ENCODE assay signal across 11 cellular contexts in the genomic region with DNA sequence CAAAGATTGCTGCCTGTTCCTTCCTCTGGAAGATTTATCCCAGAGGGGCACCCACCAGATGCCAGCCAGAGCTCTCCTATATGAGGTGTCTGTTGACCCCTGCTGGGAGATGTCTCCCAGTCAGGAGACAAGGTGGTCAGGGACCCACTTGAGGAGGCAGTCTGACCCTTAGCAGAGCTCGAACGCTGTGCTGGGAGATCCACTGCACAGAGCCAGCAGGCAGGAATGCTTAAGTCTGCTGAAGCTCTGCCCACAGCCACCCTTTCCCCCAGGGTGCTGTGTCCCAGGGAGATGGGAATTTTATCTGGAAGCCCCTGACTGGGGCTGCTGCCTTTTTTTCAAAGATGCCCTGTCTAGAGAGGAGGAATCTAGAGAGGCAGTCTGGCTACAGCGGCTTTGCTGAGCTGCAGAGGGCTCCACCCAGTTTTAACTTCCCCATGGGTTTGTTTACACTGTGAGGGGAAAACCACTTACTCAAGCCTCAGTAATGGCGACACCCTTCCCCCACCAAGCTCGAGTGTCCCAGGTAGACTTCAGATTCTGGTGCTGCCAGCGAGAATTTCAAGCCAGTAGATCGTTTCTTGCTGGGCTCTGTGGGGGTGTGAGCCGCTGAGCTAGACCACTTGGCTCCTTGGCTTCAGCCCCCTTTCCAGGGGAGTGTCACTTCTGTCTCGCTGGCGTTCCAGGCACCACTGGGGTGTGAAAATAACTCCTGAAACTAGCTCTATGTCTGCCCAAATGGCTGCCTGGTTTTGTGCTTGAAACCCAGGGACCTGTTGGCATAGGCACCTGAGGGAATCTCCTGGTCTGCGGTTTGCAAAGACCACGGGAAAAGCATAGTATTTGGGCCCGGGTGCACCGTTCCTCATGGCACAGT. TPM values are rescaled to one million over a fixed set of nuclear protein-coding genes. Genes with fewer than 3 reads are reported as not detected.
DNase-seq lines count a peak whose midpoint lies in the region; ATAC-seq and TF ChIP-seq lines count a peak whose summit lies in the region.
"Had no signal": no experiment of that assay in that cellular context is flagged by ENCODE, and none has a peak within 500 bp of the region (broad histone marks: within the 10 kb centered on the region; RNA-seq: fewer than 3 reads in every experiment).

No MANE protein-coding gene starts in this region.

- peak overlapping the region; percentile 39 for H3K4ac ChIP-seq in IMR-90 (ENCODE audit: low read depth, low read length)

- H3K27ac ChIP-seq in IMR-90 (ENCODE audit: insufficient read depth, low read length) = no peak overlapping the region
- H3K27ac ChIP-seq in endodermal cell (ENCODE audit: low read depth, low read length) = no peak overlapping the region

- H3K36me3 ChIP-seq in IMR-90 (ENCODE audit: control insufficient read depth, insufficient read depth, low read length) = no peaks in the 10 kb centered on the region
- H3K36me3 ChIP-seq in endodermal cell (ENCODE audit: control insufficient read depth, insufficient read depth, low read length) = no peaks in the 10 kb centered on the region

- no peak overlapping the region for H3K9ac ChIP-seq in IMR-90 (ENCODE audit: low read depth, low read length)
- H3K9ac ChIP-seq in endodermal cell (ENCODE audit: extremely low read depth, low read length, poor library complexity, severe bottlenecking) = no peak overlapping the region

- TF ChIP-seq POLR2A in IMR-90 (IDR thresholded peaks at IDR 0.05; ENCODE audit: low read depth, low read length) = no peak

- dilution Hi-C loops in IMR-90 (cut with HindIII; ENCODE audit: low sequenced_read_pairs, unreplicated experiment) = no loop called here

- peak overlapping the region; percentile 58 for H3K14ac ChIP-seq in IMR-90 (replicated peaks; ENCODE audit: low read depth, low read length)

- peak overlapping the region; percentile 93 for H2AFZ ChIP-seq in IMR-90 (replicated peaks; ENCODE audit: low read length, poor library complexity)

- CTCF ChIA-PET in IMR-90 (lab: Yijun Ruan, JAX) = interaction anchor here (0.9 kb wide), 1 partner anchor 13 kb away, joined by 8 read pairs; no protein-coding TSS in a partner anchor

- H3K4me1 ChIP-seq in IMR-90 (ENCODE audit: control insufficient read depth, insufficient read depth, low read length) = no peaks in the 10 kb centered on the region; the same call in none of the 2 replicates
- peaks cover 5% of the 10 kb centered on the region for H3K4me1 ChIP-seq in endodermal cell (ENCODE audit: control insufficient read depth, insufficient read depth, low read length)

- peak overlapping the region; percentile 20 for H2BK120ac ChIP-seq in IMR-90 (ENCODE audit: low read depth, low read length)

- H3K9me3 ChIP-seq in IMR-90 (ENCODE audit: control insufficient read depth, insufficient read depth, low read length) = no peaks in the 10 kb centered on the region
- no peaks in the 10 kb centered on the region for H3K9me3 ChIP-seq in endodermal cell (ENCODE audit: control insufficient read depth, low read length)

- peak overlapping the region; percentile 61 for H3K23ac ChIP-seq in IMR-90 (ENCODE audit: low read depth, low read length)

- no CpG with 5 or more reads among the region's 14 CpGs for WGBS in IMR-90 (ENCODE audit: extremely low coverage in 2 of 2, insufficient read length in 1 of 2), 2 experiments
- 86% methylated on average over 4 to 14 of the region's 14 CpGs for WGBS in endodermal cell (ENCODE audit: insufficient coverage in 1 of 2, insufficient read length in 1 of 2), 2 experiments

- POLR2A ChIA-PET in IMR-90 (lab: Charles Lee; ENCODE audit: unreplicated experiment) = no interaction called here

- no TSS peak for BruUV-seq in IMR-90 (replicated peaks; lab: Mats Ljungman, UMichigan)

- H3K4me1 Mint-ChIP-seq in endodermal cell = peaks cover 17% of the 10 kb centered on the region

- H3K4me3 ChIP-seq in IMR-90 (ENCODE audit: insufficient read depth, low read depth, low read length) (no peak overlapping the region), endodermal cell (ENCODE audit: low read length) (no peak overlapping the region)

- no peak overlapping the region for H2BK5ac ChIP-seq in IMR-90 (ENCODE audit: low read depth, low read length, poor library complexity, severe bottlenecking)

- no peaks in the 10 kb centered on the region for H4K20me1 ChIP-seq in IMR-90 (ENCODE audit: insufficient read depth, low read length)

- no peak overlapping the region for H3K4me3 Mint-ChIP-seq in endodermal cell

- no peaks in the 10 kb centered on the region for H3K36me3 Mint-ChIP-seq in endodermal cell (ENCODE audit: low read depth)

- H2AK9ac ChIP-seq in IMR-90 (replicated peaks; ENCODE audit: low read depth, low read length, poor library complexity) = peak overlapping the region; percentile 72

- no peak overlapping the region for H3K4me2 ChIP-seq in IMR-90 (ENCODE audit: low read depth, low read length)

- H4K5ac ChIP-seq in IMR-90 (ENCODE audit: low read depth, low read length) = no peak overlapping the region

- ATAC-seq in GM18502 (IDR thresholded peaks at IDR 0.05; ENCODE audit: poor library complexity, unreplicated experiment) = peak; percentile 98
- peak; percentile 67 for ATAC-seq in GM21737 (IDR thresholded peaks at IDR 0.05; ENCODE audit: unreplicated experiment)
- ATAC-seq in IMR-90 (ENCODE audit: low read depth) = peak; percentile 80
- ATAC-seq in GM21360 (IDR thresholded peaks at IDR 0.05; ENCODE audit: unreplicated experiment) = no peak

- peak overlapping the region; percentile 32 for H3K27ac Mint-ChIP-seq in endodermal cell

- H4K91ac ChIP-seq in IMR-90 (ENCODE audit: insufficient read depth, low read depth, low read length) = peak overlapping the region; percentile 48; the same call in 1 of the 2 replicates

- H2BK20ac ChIP-seq in IMR-90 (ENCODE audit: low read depth, low read length) = peak overlapping the region; percentile 53; the same call in 1 of the 2 replicates

- H3K56ac ChIP-seq in IMR-90 (ENCODE audit: extremely low read depth, insufficient read depth, low read length) = no peak overlapping the region

- H3K27me3 ChIP-seq in IMR-90 (ENCODE audit: control insufficient read depth, insufficient read depth, low read length) (no peaks in the 10 kb centered on the region), endodermal cell (ENCODE audit: control insufficient read depth, insufficient read depth, low read length, poor library complexity, severe bottlenecking) (no peaks in the 10 kb centered on the region)

- no peaks in the 10 kb centered on the region for H3K79me1 ChIP-seq in IMR-90 (ENCODE audit: low read depth in 1 of 2, low read length in 2 of 2)

- H4K8ac ChIP-seq in IMR-90 (ENCODE audit: low read depth in 2 of 2, low read length in 2 of 2) = peak overlapping the region; percentile 74 to 76

- peaks cover 10% of the 10 kb centered on the region; the same call in 1 of the 2 replicates for H3K9me1 ChIP-seq in IMR-90 (ENCODE audit: insufficient read depth, low read length)

- intact Hi-C loops in IMR-90 (cut with micrococcal nuclease) = no loop called here
- intact Hi-C loops in cardiac septum (cut with DNase I) = no loop called here

- peak overlapping the region; percentile 33; the same call in 1 of the 2 replicates for H2AK5ac ChIP-seq in IMR-90 (ENCODE audit: low read depth, low read length)

- H3K18ac ChIP-seq in IMR-90 (ENCODE audit: low read depth, low read length) = no peak overlapping the region

- TF ChIP-seq CTCF in IMR-90 (conservative IDR thresholded peaks at IDR 0.05; ENCODE audit: low read depth, low read length) = no peak
- no peak for TF ChIP-seq CTCF in endodermal cell (conservative IDR thresholded peaks at IDR 0.05)

- in situ Hi-C loops in IMR-90 (cut with MboI; ENCODE audit: low sequenced_read_pairs) = no loop called here

- peaks cover 19% of the 10 kb centered on the region for H3K9me3 Mint-ChIP-seq in endodermal cell

- no peak for TF ChIP-seq RAD21 in IMR-90 (IDR thresholded peaks at IDR 0.05; ENCODE audit: low read length)

- H3K27me3 Mint-ChIP-seq in endodermal cell (ENCODE audit: insufficient read depth) = no peaks in the 10 kb centered on the region

- H2BK15ac ChIP-seq in IMR-90 (ENCODE audit: low read depth, low read length) = peak overlapping the region; percentile 42; the same call in 1 of the 3 replicates

- DNase-seq in IMR-90 = peak; percentile 48
- peak; percentile 70 for DNase-seq in endodermal cell
- no peak for DNase-seq in cardiac septum (ENCODE audit: low spot score)
- no peak for DNase-seq in foreskin melanocyte
- no peak for DNase-seq in mucosa of gallbladder (ENCODE audit: low spot score)
- DNase-seq: activated CD4-positive, alpha-beta T cell treated with anti-CD3 and anti-CD28 coated beads, Interleukin-2, amount 50 U/mL, for 48 hours; midbrain had no signal

TF ChIP-seq in IMR-90, 13 proteins besides CTCF, POLR2A, EP300 and RAD21:
- TF ChIP-seq CEBPB (IDR thresholded peaks at IDR 0.05; ENCODE audit: low read depth, low read length) (no peak), BHLHE40 (IDR thresholded peaks at IDR 0.05; ENCODE audit: low read depth, low read length) (no peak), FOS (IDR thresholded peaks at IDR 0.05; ENCODE audit: low read depth, low read length) (no peak)
TF ChIP-seq in IMR-90: peak in this region for 0.

RNA-seq across cellular contexts. Expression of gene PDC, which starts 51.1 kb away (rescaled TPM):
- total RNA-seq in IMR-90 (2012; rRNA removed) = not detected in 2 replicates
- polyA plus RNA-seq in IMR-90 (2012; rRNA removed) = not detected in 2 replicates
- polyA plus RNA-seq in IMR-90 (2012; cell fraction: cytosol; rRNA removed) = not detected in 2 replicates
- polyA plus RNA-seq in IMR-90 (2012; cell fraction: nucleus; rRNA removed; ENCODE audit: low replicate concordance) = not detected in 2 replicates
- total RNA-seq in endodermal cell = not detected
- not detected for polyA plus RNA-seq in endodermal cell (2013, experiment 1 of 2)
- not detected for polyA plus RNA-seq in endodermal cell (2013, experiment 2 of 2)
- not detected for total RNA-seq in cardiac septum
- total RNA-seq in mucosa of gallbladder = not detected
- total RNA-seq: MCF 10A had no signal

Comparison
In these comparisons a context has a peak if more than half of its experiments do, and no peak if none do; other contexts are left out.
1. DNase-seq: peak in IMR-90 (single experiment) and endodermal cell (single experiment); none in cardiac septum (single experiment), foreskin melanocyte (single experiment) and mucosa of gallbladder (single experiment).